14 cellular contexts compared by ENCODE assay signal in genomic region chr3:109018828-109019227, GRCh38.
A peak's percentile ranks its signal among the peaks of the same experiment; 100 is the strongest.
DNase-seq lines count a peak whose midpoint lies in the region; ATAC-seq and TF ChIP-seq lines count a peak whose summit lies in the region.
"Had no signal": no experiment of that assay in that cellular context is flagged by ENCODE, and none has a peak within 500 bp of the region (broad histone marks: within the 10 kb centered on the region; RNA-seq: fewer than 3 reads in every experiment).

No MANE protein-coding gene starts in this region.

- 0 out of 2 replicates have a peak, but pooled peaks cover 7% of the 10 kb centered on the region for H3K27me3 ChIP-seq in GM23248 (replicated peaks; ENCODE audit: insufficient read depth)
- H3K27me3 ChIP-seq in OCI-LY1 (ENCODE audit: insufficient read depth, low read length) = no peaks in the 10 kb centered on the region
- H3K27me3 ChIP-seq: neutrophil had no signal

- H3K4me1 ChIP-seq in GM23248 (ENCODE audit: insufficient read depth) (no peaks in the 10 kb centered on the region), OCI-LY1 (ENCODE audit: insufficient read depth, low read length, severe bottlenecking) (no peaks in the 10 kb centered on the region)

- DNase-seq in EL (peak; percentile 11), GM23248 (peak; percentile 17), iPS-NIHi7 (ENCODE audit: extremely low spot score) (peak; percentile 16), NCI-H2081 (lab: John Stamatoyannopoulos, UW) (no peak), hepatic stellate cell (ENCODE audit: low spot score) (no peak)
- DNase-seq: activated CD4-positive, alpha-beta T cell treated with anti-CD3 and anti-CD28 coated beads for 48 hours; dorsolateral prefrontal cortex; mammary epithelial cell; RPMI8226; small intestine; T-helper 17 cell had no signal

- H3K9me2 ChIP-seq in GM23248 (ENCODE audit: insufficient read depth) = no peaks in the 10 kb centered on the region
- H3K9me2 ChIP-seq in OCI-LY1 (ENCODE audit: low read depth, low read length) = no peaks in the 10 kb centered on the region

- H3K9me3 ChIP-seq in GM23248 (ENCODE audit: low read depth) (no peaks in the 10 kb centered on the region), OCI-LY1 (ENCODE audit: low read length) (no peaks in the 10 kb centered on the region)
- H3K9me3 ChIP-seq: neutrophil had no signal

- no peaks in the 10 kb centered on the region for H3K79me2 ChIP-seq in GM23248 (ENCODE audit: insufficient read depth)
- H3K79me2 ChIP-seq in OCI-LY1 (ENCODE audit: insufficient read depth, low read length) = no peaks in the 10 kb centered on the region

- TF ChIP-seq CTCF in OCI-LY1 (IDR thresholded peaks at IDR 0.05; ENCODE audit: low read length) = peak; percentile 42

- WGBS in GM23248 (ENCODE audit: low coverage in 1 of 2, low lambda C conversion rate in 2 of 2, missing lambda C conversion rate in 2 of 2), 2 experiments = 35 to 37% methylated on average over 6 of the region's 6 CpGs

- no peaks in the 10 kb centered on the region for H3K36me3 ChIP-seq in GM23248 (ENCODE audit: low read depth)
- no peaks in the 10 kb centered on the region for H3K36me3 ChIP-seq in OCI-LY1 (ENCODE audit: insufficient read depth, low read length)
- H3K36me3 ChIP-seq: neutrophil had no signal

- no peak overlapping the region for H3K9ac ChIP-seq in GM23248
- H3K9ac ChIP-seq in OCI-LY1 (ENCODE audit: low read length) = no peak overlapping the region

- H3F3A ChIP-seq in GM23248 (ENCODE audit: insufficient read depth) = no peaks in the 10 kb centered on the region
- H3F3A ChIP-seq in OCI-LY1 (ENCODE audit: insufficient read depth, low read length) = no peaks in the 10 kb centered on the region

- in situ Hi-C loops in GM23248 (cut with MboI) = no loop called here

- no peak overlapping the region for H3K27ac ChIP-seq in GM23248
- no peak overlapping the region for H3K27ac ChIP-seq in OCI-LY1 (ENCODE audit: low read depth, low read length, poor library complexity, severe bottlenecking)
- H3K27ac ChIP-seq: dorsolateral prefrontal cortex, neutrophil had no signal

- H3K4me2 ChIP-seq in GM23248 (ENCODE audit: unreplicated experiment) (no peak overlapping the region), OCI-LY1 (ENCODE audit: low read length) (no peak overlapping the region)

- no peak overlapping the region for H3K4me3 ChIP-seq in GM23248
- no peak overlapping the region for H3K4me3 ChIP-seq in OCI-LY1 (ENCODE audit: low read depth, low read length, poor library complexity, severe bottlenecking)
- H3K4me3 ChIP-seq: dorsolateral prefrontal cortex had no signal

- no peak for ATAC-seq in HG02973 (IDR thresholded peaks at IDR 0.05; ENCODE audit: unreplicated experiment)
- ATAC-seq: T-helper 17 cell had no signal

- no peak overlapping the region for H2AFZ ChIP-seq in GM23248
- no peak overlapping the region for H2AFZ ChIP-seq in OCI-LY1 (ENCODE audit: low read length)

- H4K20me1 ChIP-seq in GM23248 (ENCODE audit: insufficient read depth) = no peaks in the 10 kb centered on the region
- H4K20me1 ChIP-seq in OCI-LY1 (ENCODE audit: insufficient read depth, low read length) = no peaks in the 10 kb centered on the region

Comparison
In these comparisons a context has a peak if more than half of its experiments do, and no peak if none do; other contexts are left out.
1. DNase-seq: peak in EL (single experiment), GM23248 (single experiment) and iPS-NIHi7 (single experiment); none in NCI-H2081 (0 of 2) and hepatic stellate cell (single experiment).